8 cellular contexts compared by ENCODE assay signal in the genomic region with DNA sequence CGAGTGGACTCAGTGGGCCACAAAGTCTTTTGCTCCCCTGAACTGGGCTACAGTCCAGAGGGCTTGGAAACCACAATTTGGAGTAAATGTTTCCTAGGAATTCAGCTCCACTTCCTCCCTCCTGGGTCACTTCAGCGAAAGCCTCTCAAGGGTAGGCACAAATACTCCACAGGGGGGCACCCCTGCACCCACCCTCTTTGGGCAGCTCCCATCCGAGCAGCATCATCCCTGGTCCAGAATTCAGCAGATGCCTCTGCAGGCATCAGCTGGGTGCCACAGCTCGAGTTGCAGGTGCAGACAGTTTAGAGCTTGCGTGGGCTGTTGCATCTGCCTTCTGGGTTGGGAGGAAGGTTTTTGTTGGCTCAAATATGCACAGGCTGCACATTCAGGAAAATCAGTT. TPM values are rescaled to one million over a fixed set of nuclear protein-coding genes. Genes with fewer than 3 reads are reported as not detected.
DNase-seq lines count a peak whose midpoint lies in the region; ATAC-seq and TF ChIP-seq lines count a peak whose summit lies in the region.
"Had no signal": no experiment of that assay in that cellular context is flagged by ENCODE, and none has a peak within 500 bp of the region (broad histone marks: within the 10 kb centered on the region; RNA-seq: fewer than 3 reads in every experiment).

No MANE protein-coding gene starts in this region.

- H3K4me3 ChIP-seq in mucosa of descending colon: no peak overlapping the region
- no peak overlapping the region for H3K4me3 ChIP-seq in prostate gland

- H3K27me3 ChIP-seq in prostate gland (replicated peaks; ENCODE audit: insufficient read depth): no peaks in the 10 kb centered on the region

- POLR2A ChIA-PET in HEK293T (lab: Yijun Ruan, JAX): no interaction called here

- H3K36me3 ChIP-seq in mucosa of descending colon (ENCODE audit: low read depth): no peaks in the 10 kb centered on the region
- H3K36me3 ChIP-seq in prostate gland: no peaks in the 10 kb centered on the region

- TF ChIP-seq CTCF in mucosa of descending colon (IDR thresholded peaks at IDR 0.05): no peak
- TF ChIP-seq CTCF in prostate gland (IDR thresholded peaks at IDR 0.05): no peak

- H3K27ac ChIP-seq in prostate gland: no peak overlapping the region

- H3K9me3 ChIP-seq in mucosa of descending colon (no peaks in the 10 kb centered on the region), prostate gland (no peaks in the 10 kb centered on the region)

- no peak for TF ChIP-seq POLR2A in prostate gland (IDR thresholded peaks at IDR 0.05)

- DNase-seq in DMS 273 treated with DMSO at 0.1 percent for 48 hours (lab: John Stamatoyannopoulos, UW) (peak; percentile 19), HEK293T (ENCODE audit: extremely low spot score) (peak; percentile 57), SK-N-DZ (ENCODE audit: low spot score) (peak; percentile 68), mucosa of descending colon (no peak), prostate gland (ENCODE audit: low spot score) (no peak), DMS79 treated with DMSO at 0.1 percent for 48 hours (lab: John Stamatoyannopoulos, UW) (no peak)

- peak; percentile 44 for ATAC-seq in mucosa of descending colon
- ATAC-seq in GM18867 (IDR thresholded peaks at IDR 0.05; ENCODE audit: unreplicated experiment): no peak

- 65% methylated on average over 5 of the region's 5 CpGs for WGBS in prostate gland

- CTCF ChIA-PET in HEK293T (lab: Yijun Ruan, JAX): interaction anchor here (0.6 to 1.2 kb wide), 9 partner anchors 9 to 118 kb away, joined by 3 to 5 read pairs (median 4); no protein-coding TSS in a partner anchor

- intact Hi-C loops in mucosa of descending colon (cut with DNase I, micrococcal nuclease): no loop called here
- intact Hi-C loops in prostate gland (cut with DNase I): no loop called here

- H3K4me1 ChIP-seq in mucosa of descending colon (ENCODE audit: low read depth) (no peaks in the 10 kb centered on the region), prostate gland (replicated peaks) (no peaks in the 10 kb centered on the region)

TF ChIP-seq in HEK293T, 16 proteins besides CTCF, POLR2A, EP300 and RAD21:
- no peak for TF ChIP-seq ZNF384 (IDR thresholded peaks at IDR 0.05)
- no peak for TF ChIP-seq L3MBTL2 (conservative IDR thresholded peaks at IDR 0.05)
- TF ChIP-seq NFRKB (IDR thresholded peaks at IDR 0.05): no peak
- TF ChIP-seq ARNT (IDR thresholded peaks at IDR 0.05): no peak

RNA-seq across cellular contexts. Expression of a gene that starts 25.0 kb away (rescaled TPM):
- polyA plus RNA-seq in SK-N-DZ (2014; cell fraction: cytosol; rRNA removed): 2.5 and 2.6 TPM in 2 replicates
- polyA plus RNA-seq in SK-N-DZ (2014; cell fraction: nucleus; rRNA removed): 0.64 and 1.5 TPM in 2 replicates
- total RNA-seq in mucosa of descending colon (1 to 10 TPM; 1.6 to 2.6 (median 1.7) TPM), prostate gland (1 to 10 TPM; 6.1 to 6.8 TPM)
- total RNA-seq: mononuclear cell had no signal

Comparison
In these comparisons a context has a peak if more than half of its experiments do, and no peak if none do; other contexts are left out.
1. DNase-seq: peak in DMS 273 treated with DMSO at 0.1 percent for 48 hours (single experiment), HEK293T (single experiment) and SK-N-DZ (single experiment); none in mucosa of descending colon (0 of 3), prostate gland (single experiment) and DMS79 treated with DMSO at 0.1 percent for 48 hours (single experiment).